8 cellular contexts compared by ENCODE assay signal in genomic region chr9:131402073-131402472, GRCh38. TPM values are rescaled to one million over a fixed set of nuclear protein-coding genes. Genes with fewer than 3 reads are reported as not detected.
DNase-seq lines count a peak whose midpoint lies in the region.

No MANE protein-coding gene starts in this region.

- H3K27ac ChIP-seq in mesenchymal stem cell (ENCODE audit: low read length, poor library complexity, severe bottlenecking) = peak overlapping the region; percentile 11

- H2AFZ ChIP-seq in mesenchymal stem cell (ENCODE audit: low read depth, low read length) = no peak overlapping the region

- peak; percentile 19 for DNase-seq in A172 (ENCODE audit: low spot score)
- DNase-seq in HT1080 (ENCODE audit: low read depth) = peak; percentile 73
- DNase-seq in astrocyte of the hippocampus (ENCODE audit: low read depth, low spot score) = peak; percentile 46
- DNase-seq in mesenchymal stem cell = peak; percentile 60
- no peak for DNase-seq in D341Med (ENCODE audit: low spot score)
- no peak for DNase-seq in stimulated activated CD4-positive, alpha-beta T cell treated with anti-CD3 and anti-CD28 coated beads, Interleukin-4, amount 100 ng/mL, for 1 hour
- no peak for DNase-seq in pons (ENCODE audit: low spot score)
- DNase-seq in SK-N-DZ (ENCODE audit: low spot score) = no peak

- H3K4me2 ChIP-seq in mesenchymal stem cell (ENCODE audit: low read length, poor library complexity, severe bottlenecking) = no peak overlapping the region

- H3K4ac ChIP-seq in mesenchymal stem cell (ENCODE audit: low read depth in 1 of 2, low read length in 2 of 2) = no peak overlapping the region

- no peak overlapping the region for H3K23ac ChIP-seq in mesenchymal stem cell (ENCODE audit: low read length in 2 of 2)

- H3K9me3 ChIP-seq in mesenchymal stem cell (ENCODE audit: control insufficient read depth, low read length) = no peaks in the 10 kb centered on the region

- no peak overlapping the region for H3K18ac ChIP-seq in mesenchymal stem cell (ENCODE audit: low read depth in 1 of 2, low read length in 2 of 2)

- no peak overlapping the region for H2BK15ac ChIP-seq in mesenchymal stem cell (ENCODE audit: low read depth, poor library complexity, severe bottlenecking)

- H3K9ac ChIP-seq in mesenchymal stem cell (ENCODE audit: low read length) = peak overlapping the region; percentile 80

- H2AK5ac ChIP-seq in mesenchymal stem cell (ENCODE audit: low read length, severe bottlenecking) = no peak overlapping the region

- H3K14ac ChIP-seq in mesenchymal stem cell (ENCODE audit: low read length in 2 of 2) = no peak overlapping the region

- H3K27me3 ChIP-seq in mesenchymal stem cell (ENCODE audit: control insufficient read depth in 1 of 2, insufficient read depth in 1 of 2, low read length in 2 of 2) = no peaks in the 10 kb centered on the region

- H3K79me1 ChIP-seq in mesenchymal stem cell (replicated peaks; ENCODE audit: low read length, poor library complexity, severe bottlenecking) = no peaks in the 10 kb centered on the region

- H2BK120ac ChIP-seq in mesenchymal stem cell (ENCODE audit: low read depth, low read length) = no peak overlapping the region

- no peak overlapping the region for H4K8ac ChIP-seq in mesenchymal stem cell (ENCODE audit: low read length)

- H3K36me3 ChIP-seq in mesenchymal stem cell (ENCODE audit: control insufficient read depth in 1 of 2, insufficient read depth in 2 of 2, low read depth in 1 of 2, low read length in 2 of 2) = peaks cover 3 to 5% of the 10 kb centered on the region in 2 experiments

- 96% methylated on average over 5 of the region's 6 CpGs for WGBS in mesenchymal stem cell

- H2BK12ac ChIP-seq in mesenchymal stem cell (ENCODE audit: low read length in 2 of 2) = no peak overlapping the region

- no peak overlapping the region for H2BK5ac ChIP-seq in mesenchymal stem cell (ENCODE audit: low read depth, low read length, poor library complexity, severe bottlenecking)

- no peak overlapping the region for H4K91ac ChIP-seq in mesenchymal stem cell (ENCODE audit: low read length)

- peak overlapping the region in 1 of 2 experiments; percentile 68 for H3K4me3 ChIP-seq in mesenchymal stem cell (ENCODE audit: insufficient read depth in 1 of 2, low read depth in 1 of 2, low read length in 2 of 2)

- H3K4me1 ChIP-seq in mesenchymal stem cell (ENCODE audit: control insufficient read depth, insufficient read depth, low read depth, low read length) = peaks cover 48% of the 10 kb centered on the region

RNA-seq across cellular contexts. Expression of gene PRRC2B, which starts 8.2 kb away (rescaled TPM):
- total RNA-seq in A172 (2014; rRNA removed; shearing (Covaris generic)) = 26.2 and 49.1 TPM in 2 replicates
- 35.6 and 49.9 TPM in 2 replicates for total RNA-seq in HT1080 (2014; rRNA removed; shearing (Covaris generic))
- polyA plus RNA-seq in HT1080 (2015; cell fraction: cytosol; rRNA removed) = 45.2 and 64.0 TPM in 2 replicates
- 145 and 183 TPM in 2 replicates for polyA plus RNA-seq in HT1080 (2015; cell fraction: nucleus; rRNA removed)
- 55.8 TPM for polyA plus RNA-seq in mesenchymal stem cell (2013, experiment 1 of 2)
- 53.6 TPM for polyA plus RNA-seq in mesenchymal stem cell (2013, experiment 2 of 2)
- 81.2 and 95.5 TPM in 2 replicates for polyA plus RNA-seq in SK-N-DZ (2014; cell fraction: cytosol; rRNA removed)
- polyA plus RNA-seq in SK-N-DZ (2014; cell fraction: nucleus; rRNA removed) = 79.4 and 130 TPM in 2 replicates

Comparison
In these comparisons a context has a peak if more than half of its experiments do, and no peak if none do; other contexts are left out.
1. DNase-seq: peak in A172 (single experiment), HT1080 (single experiment), astrocyte of the hippocampus (single experiment) and mesenchymal stem cell (single experiment); none in D341Med (single experiment), stimulated activated CD4-positive, alpha-beta T cell treated with anti-CD3 and anti-CD28 coated beads, Interleukin-4, amount 100 ng/mL, for 1 hour (single experiment), pons (single experiment) and SK-N-DZ (single experiment).